ENCODE assay signal across 11 cellular contexts in the genomic region with DNA sequence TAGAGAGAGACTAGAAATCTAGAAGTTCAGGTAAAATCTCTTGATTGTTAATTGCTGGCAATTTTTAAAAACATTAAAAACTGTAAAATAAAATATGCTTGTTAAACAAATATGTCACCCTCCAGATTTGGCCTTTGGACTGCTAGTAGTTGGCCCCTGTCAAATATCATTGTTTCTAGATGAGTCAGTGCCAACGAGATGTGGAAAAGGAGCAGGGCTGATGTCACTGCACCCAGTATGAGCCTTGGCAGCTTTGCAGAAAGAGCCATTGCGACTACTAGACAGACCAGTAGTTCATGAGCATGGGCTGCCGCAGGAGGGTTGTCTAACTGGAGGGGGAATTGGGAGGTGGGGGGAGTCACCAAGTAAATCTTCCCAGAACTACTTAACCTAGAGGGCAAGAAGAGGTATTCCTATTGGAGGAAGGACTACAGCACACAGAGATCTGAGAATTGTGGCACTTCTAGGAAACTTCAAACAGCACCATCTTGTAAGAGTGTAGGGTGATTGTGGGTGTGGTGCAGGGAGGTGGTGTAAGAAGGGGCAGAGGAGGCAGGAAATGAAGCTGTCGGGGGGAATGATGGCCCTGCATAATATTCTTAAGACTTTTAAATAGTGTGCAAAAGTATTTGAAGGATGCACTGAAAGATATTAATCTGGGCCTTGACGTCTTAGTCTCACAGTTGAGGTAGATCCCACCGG. TPM values are rescaled to one million over a fixed set of nuclear protein-coding genes. Genes with fewer than 3 reads are reported as not detected.
DNase-seq lines count a peak whose midpoint lies in the region; ATAC-seq and TF ChIP-seq lines count a peak whose summit lies in the region.
"Had no signal": no experiment of that assay in that cellular context is flagged by ENCODE, and none has a peak within 500 bp of the region (broad histone marks: within the 10 kb centered on the region; RNA-seq: fewer than 3 reads in every experiment).

No MANE protein-coding gene starts in this region.

- POLR2A ChIA-PET in HEK293 (lab: Yijun Ruan, JAX): no interaction called here

- peak; percentile 90 for DNase-seq in AG10803 (ENCODE audit: low read depth)
- DNase-seq in hepatic stellate cell (ENCODE audit: low spot score): peak; percentile 72
- no peak for DNase-seq in endodermal cell
- no peak for DNase-seq in lower leg skin (ENCODE audit: low spot score in 2 of 2)
- DNase-seq: DMS79, NCI-H345, posterior cingulate gyrus had no signal

- no peak overlapping the region for H3K27ac ChIP-seq in HEK293 (ENCODE audit: extremely low read depth, low read depth, low read length)
- H3K27ac ChIP-seq in endodermal cell (ENCODE audit: low read depth, low read length): no peak overlapping the region

- no peaks in the 10 kb centered on the region for H3K9me3 Mint-ChIP-seq in activated T-helper 17 cell treated with anti-CD3 and anti-CD28 coated beads, Interleukin-2, amount 50 U/mL, for 72 hours
- H3K9me3 Mint-ChIP-seq in endodermal cell: peaks cover 4% of the 10 kb centered on the region

- no peak overlapping the region for H3K27ac Mint-ChIP-seq in activated T-helper 17 cell treated with anti-CD3 and anti-CD28 coated beads, Interleukin-2, amount 50 U/mL, for 72 hours
- no peak overlapping the region for H3K27ac Mint-ChIP-seq in endodermal cell

- H3K4me3 Mint-ChIP-seq in activated T-helper 17 cell treated with anti-CD3 and anti-CD28 coated beads, Interleukin-2, amount 50 U/mL, for 72 hours: no peak overlapping the region
- H3K4me3 Mint-ChIP-seq in endodermal cell: no peak overlapping the region

- TF ChIP-seq CTCF in AG10803 (conservative IDR thresholded peaks at IDR 0.05; ENCODE audit: low read length) (0 out of 2 replicates have a peak, but pooled peaks have one; percentile 3), HEK293 (tag by site-specific recombination; IDR thresholded peaks at IDR 0.05) (no peak), endodermal cell (conservative IDR thresholded peaks at IDR 0.05) (no peak), lower leg skin (IDR thresholded peaks at IDR 0.05) (no peak)

- H3K36me3 ChIP-seq in HEK293 (ENCODE audit: control insufficient read depth in 2 of 2, insufficient read depth in 1 of 2, low read length in 2 of 2) (no peaks in the 10 kb centered on the region), endodermal cell (ENCODE audit: control insufficient read depth, insufficient read depth, low read length) (no peaks in the 10 kb centered on the region)

- no peaks in the 10 kb centered on the region for H3K9me3 ChIP-seq in HEK293 (ENCODE audit: control insufficient read depth, insufficient read depth, low read depth, low read length)
- H3K9me3 ChIP-seq in endodermal cell (ENCODE audit: control insufficient read depth, low read length): peaks cover 6% of the 10 kb centered on the region

- intact Hi-C loops in lower leg skin (cut with DNase I; ENCODE audit: low total_unique reads): no loop called here

- H3K4me1 ChIP-seq in HEK293 (ENCODE audit: control insufficient read depth, insufficient read depth, low read length): no peaks in the 10 kb centered on the region
- H3K4me1 ChIP-seq in endodermal cell (ENCODE audit: control insufficient read depth, insufficient read depth, low read length): no peaks in the 10 kb centered on the region

- no peaks in the 10 kb centered on the region for H3K27me3 ChIP-seq in endodermal cell (ENCODE audit: control insufficient read depth, insufficient read depth, low read length, poor library complexity, severe bottlenecking)

- ATAC-seq in activated T-helper 17 cell treated with anti-CD3 and anti-CD28 coated beads, Interleukin-2, amount 50 U/mL, for 72 hours (replicated peaks): peak; percentile 78
- no peak for ATAC-seq in GM21825 (IDR thresholded peaks at IDR 0.05; ENCODE audit: unreplicated experiment)
- ATAC-seq in GM21515 (IDR thresholded peaks at IDR 0.05; ENCODE audit: unreplicated experiment): no peak

- H3K4me3 ChIP-seq in AG10803 (ENCODE audit: low read length) (no peak overlapping the region), HEK293 (ENCODE audit: low read depth, low read length) (no peak overlapping the region), endodermal cell (ENCODE audit: low read length) (no peak overlapping the region), lower leg skin (ENCODE audit: low read depth, poor library complexity, severe bottlenecking) (no peak overlapping the region)

- no peaks in the 10 kb centered on the region for H3K36me3 Mint-ChIP-seq in activated T-helper 17 cell treated with anti-CD3 and anti-CD28 coated beads, Interleukin-2, amount 50 U/mL, for 72 hours (ENCODE audit: low read depth)
- H3K36me3 Mint-ChIP-seq in endodermal cell (ENCODE audit: low read depth): no peaks in the 10 kb centered on the region

- CTCF ChIA-PET in HEK293 (lab: Yijun Ruan, JAX): interaction anchor here (0.6 to 0.7 kb wide), 2 partner anchors 30 to 1314 kb away, joined by 3 to 4 read pairs; no protein-coding TSS in a partner anchor

- no peak for TF ChIP-seq POLR2A in lower leg skin (IDR thresholded peaks at IDR 0.05)

- WGBS in endodermal cell (ENCODE audit: insufficient coverage in 1 of 2, insufficient read length in 1 of 2), 2 experiments: 81 to 88% methylated on average over 2 to 6 of the region's 6 CpGs
- WGBS in lower leg skin, 2 donors: 70 to 78% methylated on average over 6 of the region's 6 CpGs

- no peak overlapping the region for H3K9ac ChIP-seq in endodermal cell (ENCODE audit: extremely low read depth, low read length, poor library complexity, severe bottlenecking)

- H3K4me1 Mint-ChIP-seq in activated T-helper 17 cell treated with anti-CD3 and anti-CD28 coated beads, Interleukin-2, amount 50 U/mL, for 72 hours: no peaks in the 10 kb centered on the region
- H3K4me1 Mint-ChIP-seq in endodermal cell: no peaks in the 10 kb centered on the region

- H3K27me3 Mint-ChIP-seq in activated T-helper 17 cell treated with anti-CD3 and anti-CD28 coated beads, Interleukin-2, amount 50 U/mL, for 72 hours: peaks cover 7% of the 10 kb centered on the region
- peaks cover 1% of the 10 kb centered on the region for H3K27me3 Mint-ChIP-seq in endodermal cell (ENCODE audit: insufficient read depth)

TF ChIP-seq in HEK293, 187 proteins besides CTCF, POLR2A, EP300 and RAD21:
- TF ChIP-seq YY2 (tag by site-specific recombination; IDR thresholded peaks at IDR 0.05): no peak
- no peak for TF ChIP-seq ZNF133 (tag by site-specific recombination; IDR thresholded peaks at IDR 0.05)
- TF ChIP-seq, protein P1, sequence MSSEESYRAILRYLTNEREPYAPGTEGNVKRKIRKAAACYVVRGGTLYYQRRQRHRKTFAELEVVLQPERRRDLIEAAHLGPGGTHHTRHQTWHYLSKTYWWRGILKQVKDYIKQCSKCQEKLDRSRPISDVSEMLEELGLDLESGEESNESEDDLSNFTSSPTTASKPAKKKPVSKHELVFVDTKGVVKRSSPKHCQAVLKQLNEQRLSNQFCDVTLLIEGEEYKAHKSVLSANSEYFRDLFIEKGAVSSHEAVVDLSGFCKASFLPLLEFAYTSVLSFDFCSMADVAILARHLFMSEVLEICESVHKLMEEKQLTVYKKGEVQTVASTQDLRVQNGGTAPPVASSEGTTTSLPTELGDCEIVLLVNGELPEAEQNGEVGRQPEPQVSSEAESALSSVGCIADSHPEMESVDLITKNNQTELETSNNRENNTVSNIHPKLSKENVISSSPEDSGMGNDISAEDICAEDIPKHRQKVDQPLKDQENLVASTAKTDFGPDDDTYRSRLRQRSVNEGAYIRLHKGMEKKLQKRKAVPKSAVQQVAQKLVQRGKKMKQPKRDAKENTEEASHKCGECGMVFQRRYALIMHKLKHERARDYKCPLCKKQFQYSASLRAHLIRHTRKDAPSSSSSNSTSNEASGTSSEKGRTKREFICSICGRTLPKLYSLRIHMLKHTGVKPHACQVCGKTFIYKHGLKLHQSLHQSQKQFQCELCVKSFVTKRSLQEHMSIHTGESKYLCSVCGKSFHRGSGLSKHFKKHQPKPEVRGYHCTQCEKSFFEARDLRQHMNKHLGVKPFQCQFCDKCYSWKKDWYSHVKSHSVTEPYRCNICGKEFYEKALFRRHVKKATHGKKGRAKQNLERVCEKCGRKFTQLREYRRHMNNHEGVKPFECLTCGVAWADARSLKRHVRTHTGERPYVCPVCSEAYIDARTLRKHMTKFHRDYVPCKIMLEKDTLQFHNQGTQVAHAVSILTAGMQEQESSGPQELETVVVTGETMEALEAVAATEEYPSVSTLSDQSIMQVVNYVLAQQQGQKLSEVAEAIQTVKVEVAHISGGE (tag by site-specific recombination; conservative IDR thresholded peaks at IDR 0.05; ENCODE audit: low read depth): no peak
- peak; percentile 44; the same call in 1 of the 2 replicates for TF ChIP-seq ZNF398 (tag by site-specific recombination; IDR thresholded peaks at IDR 0.05)

RNA-seq across cellular contexts. Expression of gene DOCK2, which starts 7.1 kb away (rescaled TPM):
- total RNA-seq in activated T-helper 17 cell treated with anti-CD3 and anti-CD28 coated beads, Interleukin-2, amount 50 U/mL, for 72 hours: 100 to 1,000 TPM; 229 to 244 TPM
- total RNA-seq in endodermal cell (1 to 10 TPM; 2.6 to 3.9 TPM), lower leg skin (1 to 10 TPM; 3.1 to 3.9 (median 3.3) TPM)
- 0.25 TPM for polyA plus RNA-seq in endodermal cell (2013, experiment 1 of 2)
- polyA plus RNA-seq in endodermal cell (2013, experiment 2 of 2): 0.46 TPM

RNA-seq across cellular contexts. Expression of gene SPDL1, which starts 46.4 kb away (rescaled TPM):
- 10 to 100 TPM; 22.8 to 38.4 TPM for total RNA-seq in activated T-helper 17 cell treated with anti-CD3 and anti-CD28 coated beads, Interleukin-2, amount 50 U/mL, for 72 hours
- total RNA-seq in endodermal cell: 10 to 100 TPM; 42.0 to 47.4 TPM
- polyA plus RNA-seq in endodermal cell (2013, experiment 1 of 2): 55.4 TPM
- polyA plus RNA-seq in endodermal cell (2013, experiment 2 of 2): 52.3 TPM
- total RNA-seq in lower leg skin: 10 to 100 TPM in 1 of 4 donors, 1 to 10 TPM in 3; 3.2 to 12.4 (median 5.2) TPM

Comparison
In these comparisons a context has a peak if more than half of its experiments do, and no peak if none do; other contexts are left out.
1. DNase-seq: peak in AG10803 (single experiment) and hepatic stellate cell (single experiment); none in endodermal cell (single experiment) and lower leg skin (0 of 2).
2. RNA of gene DOCK2, which starts 7.1 kb away (total RNA-seq): 229 to 244 TPM in activated T-helper 17 cell treated with anti-CD3 and anti-CD28 coated beads, Interleukin-2, amount 50 U/mL, for 72 hours; 2.6 to 3.9 TPM in endodermal cell and 3.1 to 3.9 TPM in lower leg skin; every median in the first group is over 10 times any median in the second.